ENCODE assay signal across 28 cellular contexts in the genomic region with DNA sequence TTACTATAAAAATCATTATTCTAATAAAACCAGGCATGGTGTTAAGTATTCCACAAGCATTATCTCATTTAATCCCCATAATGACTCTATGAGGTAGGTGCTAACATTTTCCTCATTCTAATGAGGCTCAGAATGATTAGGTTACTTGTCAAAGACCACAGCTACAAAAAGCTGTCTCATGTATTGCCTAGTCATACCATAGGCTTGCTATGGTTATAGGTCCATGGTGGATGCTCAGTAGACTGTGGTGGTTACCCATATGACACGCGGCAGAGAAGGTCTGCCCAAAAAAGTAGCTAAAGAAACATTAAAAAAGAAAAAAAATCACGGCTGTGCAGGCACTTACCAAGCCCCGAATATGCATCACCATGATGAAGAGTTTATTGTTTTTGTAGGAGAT.
"Had no signal": no experiment of that assay in that cellular context is flagged by ENCODE, and none has a peak within 500 bp of the region (broad histone marks: within the 10 kb centered on the region; RNA-seq: fewer than 3 reads in every experiment).

No MANE protein-coding gene starts in this region.

- DNase-seq: activated CD4-positive, alpha-beta memory T cell treated with anti-CD3 and anti-CD28 coated beads for 36 hours; activated CD4-positive, alpha-beta T cell treated with anti-CD3 and anti-CD28 coated beads for 48 hours; activated effector memory CD4-positive, alpha-beta T cell treated with Interleukin-2 at 50 U/mL for 16 hours; activated naive CD4-positive, alpha-beta T cell treated with anti-CD3 and anti-CD28 coated beads for 36 hours; activated T-cell treated with anti-CD3 and anti-CD28 coated beads, Interleukin-2, amount 50 U/mL, for 48 hours; amygdala; central memory CD4-positive, alpha-beta T cell; dermis blood vessel endothelial cell; effector CD4-positive, alpha-beta T cell; esophagus squamous epithelium; foreskin melanocyte; heart right ventricle; left ventricle myocardium inferior; mucosa of descending colon; stimulated activated CD4-positive, alpha-beta T cell treated with anti-CD3 and anti-CD28 coated beads, Interleukin-2, amount 100 ng/mL, for 48 hours; stimulated activated naive CD8-positive, alpha-beta T cell treated with anti-CD3 and anti-CD28 coated beads, Interleukin-15, Interleukin-2, amounts not matched to agents 100 U/mL and 50 U/mL, for 24 hours; T-helper 9 cell; trophoblast cell had no signal

- H3K9me3 ChIP-seq: breast epithelium, esophagus squamous epithelium, heart right ventricle, left ventricle myocardium inferior, mucosa of descending colon, thoracic aorta had no signal

- ATAC-seq: heart right ventricle; mucosa of descending colon; natural killer cell treated with Interleukin-12 subunit alpha and Interleukin-12 subunit beta and Interleukin-15 and Interleukin-18, amount 100 ng/mL, for 72 hours; right lobe of liver; stimulated activated naive CD8-positive, alpha-beta T cell treated with anti-CD3 and anti-CD28 coated beads, Interleukin-15, Interleukin-2, amounts not matched to agents 100 U/mL and 50 U/mL, for 24 hours had no signal

- H3K4me3 ChIP-seq: breast epithelium, esophagus squamous epithelium, heart right ventricle, left ventricle myocardium inferior, mucosa of descending colon, right lobe of liver, thoracic aorta had no signal

- H3K9me3 Mint-ChIP-seq: activated CD4-positive, alpha-beta memory T cell treated with anti-CD3 and anti-CD28 coated beads for 36 hours; activated naive CD4-positive, alpha-beta T cell treated with anti-CD3 and anti-CD28 coated beads for 36 hours; natural killer cell treated with Interleukin-12 subunit alpha and Interleukin-12 subunit beta and Interleukin-15 and Interleukin-18, amount 100 ng/mL, for 72 hours had no signal

- H3K4me3 Mint-ChIP-seq: activated CD4-positive, alpha-beta memory T cell treated with anti-CD3 and anti-CD28 coated beads for 36 hours; activated naive CD4-positive, alpha-beta T cell treated with anti-CD3 and anti-CD28 coated beads for 36 hours; natural killer cell treated with Interleukin-12 subunit alpha and Interleukin-12 subunit beta and Interleukin-15 and Interleukin-18, amount 100 ng/mL, for 72 hours had no signal

- H3K27ac Mint-ChIP-seq: activated CD4-positive, alpha-beta memory T cell treated with anti-CD3 and anti-CD28 coated beads for 36 hours; activated naive CD4-positive, alpha-beta T cell treated with anti-CD3 and anti-CD28 coated beads for 36 hours; natural killer cell treated with Interleukin-12 subunit alpha and Interleukin-12 subunit beta and Interleukin-15 and Interleukin-18, amount 100 ng/mL, for 72 hours; progenitor cell of endocrine pancreas had no signal

- H3K4me1 ChIP-seq: breast epithelium had no signal

- H3K27me3 Mint-ChIP-seq: activated CD4-positive, alpha-beta memory T cell treated with anti-CD3 and anti-CD28 coated beads for 36 hours; natural killer cell treated with Interleukin-12 subunit alpha and Interleukin-12 subunit beta and Interleukin-15 and Interleukin-18, amount 100 ng/mL, for 72 hours; progenitor cell of endocrine pancreas had no signal

- H3K27ac ChIP-seq: breast epithelium, epithelial cell of prostate, left ventricle myocardium inferior, right lobe of liver, thoracic aorta, VCaP had no signal

- FAIRE-seq: islet of Langerhans, TTC549, urothelium cell line had no signal

- H3K36me3 ChIP-seq: breast epithelium had no signal
